In genomic region chr15:56927816-56928215, GRCh38 we compare ENCODE assay signal across 29 cellular contexts. TPM values are rescaled to one million over a fixed set of nuclear protein-coding genes. Genes with fewer than 3 reads are reported as not detected.
DNase-seq lines count a peak whose midpoint lies in the region; ATAC-seq and TF ChIP-seq lines count a peak whose summit lies in the region.
"Had no signal": no experiment of that assay in that cellular context is flagged by ENCODE, and none has a peak within 500 bp of the region (broad histone marks: within the 10 kb centered on the region; RNA-seq: fewer than 3 reads in every experiment).

No MANE protein-coding gene starts in this region.

- no peak for TF ChIP-seq EP300 in SK-N-SH (IDR thresholded peaks at IDR 0.05; ENCODE audit: borderline replicate concordance in 1 of 2, low read depth in 1 of 2, low read length in 1 of 2)

- H3K27ac ChIP-seq in SK-N-SH (ENCODE audit: low read depth in 2 of 2, low read length in 1 of 2) (no peak overlapping the region), left lung (no peak overlapping the region)
- H3K27ac ChIP-seq: 22Rv1, gastroesophageal sphincter, hepatocyte, psoas muscle, transverse colon had no signal

- H3K9me2 ChIP-seq in SK-N-SH, result no peaks in the 10 kb centered on the region

- DNase-seq in SK-N-SH (no peak), WTC11 (ENCODE audit: low spot score) (no peak), left lung (no peak), GM03348 (ENCODE audit: low spot score) (no peak), type B pancreatic cell (ENCODE audit: extremely low spot score, unreplicated experiment) (no peak)
- no peak for DNase-seq in stimulated activated CD4-positive, alpha-beta T cell treated with anti-CD3 and anti-CD28 coated beads, Interleukin-12 subunit alpha, Interleukin-12 subunit beta, amount 100 ng/mL, for 4 hours
- DNase-seq: activated CD4-positive, alpha-beta memory T cell treated with anti-CD3 and anti-CD28 coated beads, Interleukin-2, amount 10 ng/mL, durations not matched to agents 7 days and 5 days; activated CD8-positive, alpha-beta memory T cell treated with anti-CD3 and anti-CD28 coated beads, Interleukin-2, amount 50 U/mL, for 4 hours; activated naive CD4-positive, alpha-beta T cell; DMS79 treated with DMSO at 0.1 percent for 48 hours; HCEC 1CT; Kasumi-1; NCI-H1417 treated with DMSO at 0.1 percent for 48 hours; NCI-H2029 treated with DMSO at 0.1 percent for 48 hours; NCI-H2227 treated with DMSO at 0.1 percent for 48 hours; NCI-H69; psoas muscle; SIG-M5; SW 1271; transverse colon had no signal

- peaks cover 21% of the 10 kb centered on the region for H3K36me3 Mint-ChIP-seq in WTC11
- H3K36me3 Mint-ChIP-seq in type B pancreatic cell, result peaks cover 44% of the 10 kb centered on the region

- H4K20me1 ChIP-seq in SK-N-SH (ENCODE audit: insufficient read depth), result peaks cover 74% of the 10 kb centered on the region

- no peak overlapping the region for H3K4me2 ChIP-seq in SK-N-SH
- H3K4me2 ChIP-seq: hepatocyte had no signal

- peaks cover 21% of the 10 kb centered on the region for H3F3A ChIP-seq in SK-N-SH (replicated peaks; ENCODE audit: insufficient read depth)

- no peaks in the 10 kb centered on the region for H3K9me3 ChIP-seq in SK-N-SH
- no peaks in the 10 kb centered on the region for H3K9me3 ChIP-seq in left lung
- H3K9me3 ChIP-seq: gastroesophageal sphincter, psoas muscle, transverse colon had no signal

- 100% methylated on average over 1 of the region's 1 CpG for WGBS in SK-N-SH (ENCODE audit: low lambda C conversion rate)

- H3K27me3 ChIP-seq in SK-N-SH (ENCODE audit: insufficient read depth) (no peaks in the 10 kb centered on the region), left lung (no peaks in the 10 kb centered on the region)
- H3K27me3 ChIP-seq: gastroesophageal sphincter, hepatocyte, transverse colon had no signal

- no peak overlapping the region for H3K4me3 Mint-ChIP-seq in WTC11
- H3K4me3 Mint-ChIP-seq in type B pancreatic cell, result no peak overlapping the region
- H3K4me3 Mint-ChIP-seq: activated CD4-positive, alpha-beta memory T cell treated with anti-CD3 and anti-CD28 coated beads, Interleukin-2, amount 10 ng/mL, durations not matched to agents 7 days and 5 days; memory B cell; stimulated activated effector memory CD8-positive, alpha-beta T cell treated with anti-CD3 and anti-CD28 coated beads, Interleukin-12 subunit alpha, Interleukin-12 subunit beta, amount 100 ng/mL, for 72 hours had no signal

- no peak for TF ChIP-seq RAD21 in SK-N-SH (IDR thresholded peaks at IDR 0.05; ENCODE audit: low read length)

- H3K27me3 Mint-ChIP-seq in WTC11 (ENCODE audit: low read depth) (no peaks in the 10 kb centered on the region), type B pancreatic cell (no peaks in the 10 kb centered on the region)
- H3K27me3 Mint-ChIP-seq: activated CD4-positive, alpha-beta memory T cell treated with anti-CD3 and anti-CD28 coated beads, Interleukin-2, amount 10 ng/mL, durations not matched to agents 7 days and 5 days; brain; memory B cell had no signal

- H3K27ac Mint-ChIP-seq in WTC11 (peak overlapping the region; percentile 30; the same call in 1 of the 2 replicates), type B pancreatic cell (no peak overlapping the region)
- H3K27ac Mint-ChIP-seq: activated CD4-positive, alpha-beta memory T cell treated with anti-CD3 and anti-CD28 coated beads, Interleukin-2, amount 10 ng/mL, durations not matched to agents 7 days and 5 days; memory B cell; stimulated activated effector memory CD8-positive, alpha-beta T cell treated with anti-CD3 and anti-CD28 coated beads, Interleukin-12 subunit alpha, Interleukin-12 subunit beta, amount 100 ng/mL, for 72 hours had no signal

- intact Hi-C loops in left lung (cut with DNase I), result no loop called here

- H3K4me1 ChIP-seq in SK-N-SH (ENCODE audit: control insufficient read depth in 1 of 2, insufficient read depth in 2 of 2, low read depth in 1 of 2, low read length in 1 of 2), result peaks cover 2 to 53% of the 10 kb centered on the region in 2 experiments; a peak in 3 of 4 replicates
- H3K4me1 ChIP-seq in left lung, result peaks cover 24 to 70% of the 10 kb centered on the region in 2 donors

- CTCF ChIA-PET in SK-N-SH (lab: Yijun Ruan, JAX), result interaction anchor here (1.0 to 1.3 kb wide), 3 partner anchors 220 to 379 kb away, joined by 3 to 4 read pairs (median 3); no protein-coding TSS in a partner anchor
- CTCF ChIA-PET in WTC11 (lab: Charles Lee), result interaction anchor here (1.0 kb wide), 1 partner anchor 8 kb away, joined by 3 read pairs; no protein-coding TSS in a partner anchor

- POLR2A ChIA-PET in SK-N-SH (lab: Yijun Ruan, JAX) (interaction anchor here (0.6 to 1.2 kb wide), 2 partner anchors 9 to 13 kb away, joined by 3 to 6 read pairs; partner anchors contain the start of gene TCF12), WTC11 (lab: Charles Lee) (interaction anchor here (1.1 kb wide), 1 partner anchor 10 kb away, joined by 5 read pairs; no protein-coding TSS in a partner anchor)

- TF ChIP-seq CTCF in SK-N-SH (IDR thresholded peaks at IDR 0.05) (no peak), WTC11 (IDR thresholded peaks at IDR 0.05) (no peak), left lung (IDR thresholded peaks at IDR 0.05) (no peak), type B pancreatic cell (conservative IDR thresholded peaks at IDR 0.05) (no peak)

- H3K4me3 ChIP-seq in SK-N-SH (ENCODE audit: low read depth in 2 of 2, low read length in 1 of 2), result no peak overlapping the region
- H3K4me3 ChIP-seq in left lung, result no peak overlapping the region
- H3K4me3 ChIP-seq: gastroesophageal sphincter, GM12878, hepatocyte, psoas muscle, transverse colon had no signal

- H3K9ac ChIP-seq in SK-N-SH, result no peak overlapping the region

- ATAC-seq in SK-N-SH treated with all-trans-retinoic acid at 6 μM for 48 hours (no peak; the same call in 2 of the 3 replicates), WTC11 (peak; percentile 74), left lung (peak; percentile 56), GM18519 (IDR thresholded peaks at IDR 0.05; ENCODE audit: low FRiP score, unreplicated experiment) (no peak)
- ATAC-seq: gastroesophageal sphincter; GM12878; psoas muscle; stimulated activated effector memory CD8-positive, alpha-beta T cell treated with anti-CD3 and anti-CD28 coated beads, Interleukin-12 subunit alpha, Interleukin-12 subunit beta, amount 100 ng/mL, for 72 hours had no signal

- H2AFZ ChIP-seq in SK-N-SH (ENCODE audit: low read depth), result no peak overlapping the region
- H2AFZ ChIP-seq: hepatocyte had no signal

- H3K4me1 Mint-ChIP-seq in WTC11 (peaks cover 71% of the 10 kb centered on the region), type B pancreatic cell (ENCODE audit: unreplicated experiment) (peaks cover 32% of the 10 kb centered on the region)

- no peaks in the 10 kb centered on the region for H3K9me3 Mint-ChIP-seq in WTC11
- H3K9me3 Mint-ChIP-seq in type B pancreatic cell, result no peaks in the 10 kb centered on the region
- H3K9me3 Mint-ChIP-seq: activated CD4-positive, alpha-beta memory T cell treated with anti-CD3 and anti-CD28 coated beads, Interleukin-2, amount 10 ng/mL, durations not matched to agents 7 days and 5 days; brain; memory B cell; stimulated activated effector memory CD8-positive, alpha-beta T cell treated with anti-CD3 and anti-CD28 coated beads, Interleukin-12 subunit alpha, Interleukin-12 subunit beta, amount 100 ng/mL, for 72 hours had no signal

- H3K79me2 ChIP-seq in SK-N-SH (ENCODE audit: insufficient read depth), result peaks cover 97% of the 10 kb centered on the region

- H3K36me3 ChIP-seq in SK-N-SH (replicated peaks in 1 of 2; ENCODE audit: control insufficient read depth in 1 of 2, insufficient read depth in 2 of 2, low read length in 1 of 2) (peaks cover 49 to 70% of the 10 kb centered on the region in 2 experiments), left lung (peaks cover 0 to 11% of the 10 kb centered on the region in 2 donors)
- H3K36me3 ChIP-seq: transverse colon had no signal

TF ChIP-seq in SK-N-SH treated with all-trans-retinoic acid at 6 μM for 48 hours, 23 proteins besides CTCF, POLR2A, EP300 and RAD21 (continues in another document):
- peak; percentile 40; the same call in 1 of the 2 replicates for TF ChIP-seq ISL1 (CRISPR knock-in tag; IDR thresholded peaks at IDR 0.05)
- TF ChIP-seq ARNTL (CRISPR knock-in tag; IDR thresholded peaks at IDR 0.05; ENCODE audit: borderline replicate concordance, low read depth), result no peak

TF ChIP-seq in SK-N-SH, 30 proteins besides CTCF, POLR2A, EP300 and RAD21:
- TF ChIP-seq YY1 (IDR thresholded peaks at IDR 0.05; ENCODE audit: low read depth), result no peak

TF ChIP-seq in WTC11, 78 proteins besides CTCF, POLR2A, EP300 and RAD21 (continues in another document):
- no peak for TF ChIP-seq MAX (CRISPR knock-in tag; IDR thresholded peaks at IDR 0.05)
- no peak for TF ChIP-seq JUN (CRISPR knock-in tag; IDR thresholded peaks at IDR 0.05)
- no peak for TF ChIP-seq ZNF396 (CRISPR knock-in tag; IDR thresholded peaks at IDR 0.05; ENCODE audit: borderline replicate concordance)
- TF ChIP-seq FOXP1 (CRISPR knock-in tag; IDR thresholded peaks at IDR 0.05; ENCODE audit: borderline replicate concordance), result no peak
- no peak for TF ChIP-seq ZNF232 (CRISPR knock-in tag; IDR thresholded peaks at IDR 0.05)

RNA-seq across cellular contexts. Expression of gene TCF12, which starts 9.4 kb away (rescaled TPM):
- polyA plus RNA-seq in SK-N-SH (2012; rRNA removed), result 49.6 and 50.6 TPM in 2 replicates
- 48.4 and 57.3 TPM in 2 replicates for polyA plus RNA-seq in SK-N-SH (2012; cell fraction: cytosol; rRNA removed)
- polyA plus RNA-seq in SK-N-SH (2012; cell fraction: nucleus; rRNA removed), result 44.5 and 54.7 TPM in 2 replicates
- total RNA-seq in WTC11 (2021) (73.2 to 92.9 TPM (median 81.3 TPM) in 3 replicates), left lung (100 to 1,000 TPM; 106 to 116 TPM), type B pancreatic cell (ENCODE audit: low replicate concordance) (74.9 and 153 TPM in 2 replicates)

Comparison
In these comparisons a context has a peak if more than half of its experiments do, and no peak if none do; other contexts are left out.
1. ATAC-seq: peak in WTC11 (single experiment) and left lung (single experiment); none in SK-N-SH treated with all-trans-retinoic acid at 6 μM for 48 hours (single experiment) and GM18519 (single experiment).